In the genomic region with DNA sequence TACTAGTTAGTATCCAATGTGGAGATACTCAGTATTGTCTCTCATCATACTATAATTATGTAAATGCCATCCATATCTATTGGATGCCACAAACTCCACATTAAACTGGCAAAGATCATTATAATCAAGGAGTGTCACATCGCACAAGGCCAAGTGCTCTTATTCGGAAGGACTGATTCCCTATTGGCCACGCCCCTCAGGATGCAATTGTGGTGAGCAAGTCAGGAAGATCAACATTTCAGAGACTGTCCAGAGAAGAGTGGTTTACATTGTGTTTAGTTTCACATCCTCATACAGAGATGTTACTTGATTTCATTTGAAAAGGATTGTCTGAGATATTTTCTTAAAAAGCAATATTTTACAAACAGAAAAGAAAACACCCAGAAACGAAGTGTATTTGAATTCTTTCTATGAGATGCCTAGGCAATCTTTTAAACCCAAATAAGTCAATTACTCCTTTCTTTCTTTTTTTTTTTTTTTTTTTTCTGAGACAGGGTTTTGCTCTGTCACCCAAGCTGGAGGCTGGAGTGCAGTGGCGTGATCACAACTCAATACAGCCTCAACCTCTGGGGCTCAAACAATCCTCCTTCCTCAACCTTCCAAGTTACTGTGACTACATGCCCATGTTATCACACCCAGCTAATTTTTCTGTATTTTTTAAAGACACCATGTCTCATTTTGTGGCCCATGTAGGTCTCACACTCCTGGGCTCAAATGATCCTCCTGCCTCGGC, we compare ENCODE assay signal across 8 cellular contexts.
A peak's percentile ranks its signal among the peaks of the same experiment; 100 is the strongest.
DNase-seq lines count a peak whose midpoint lies in the region; ATAC-seq and FAIRE-seq lines count a peak whose summit lies in the region.

No MANE protein-coding gene starts in this region.

- H3K36me3 Mint-ChIP-seq in activated T-cell treated with anti-CD3 and anti-CD28 coated beads, Interleukin-2, amount 50 U/mL, for 4 hours (ENCODE audit: insufficient read depth) = no peaks in the 10 kb centered on the region

- no peaks in the 10 kb centered on the region for H3K4me1 Mint-ChIP-seq in activated T-cell treated with anti-CD3 and anti-CD28 coated beads, Interleukin-2, amount 50 U/mL, for 4 hours (ENCODE audit: low read depth)

- H3K4me3 ChIP-seq in right cardiac atrium (ENCODE audit: low read length) = no peak overlapping the region

- peak; percentile 81 for ATAC-seq in GM18498 (IDR thresholded peaks at IDR 0.05; ENCODE audit: unreplicated experiment)
- peak in 1 of 2 donors; percentile 71 for ATAC-seq in right cardiac atrium
- ATAC-seq in activated T-cell treated with anti-CD3 and anti-CD28 coated beads, Interleukin-2, amount 50 U/mL, for 4 hours = no peak

- intact Hi-C loops in right cardiac atrium (cut with DNase I) = no loop called here

- no peak overlapping the region for H3K4me3 Mint-ChIP-seq in activated T-cell treated with anti-CD3 and anti-CD28 coated beads, Interleukin-2, amount 50 U/mL, for 4 hours

- H3K9me3 Mint-ChIP-seq in activated T-cell treated with anti-CD3 and anti-CD28 coated beads, Interleukin-2, amount 50 U/mL, for 4 hours = no peaks in the 10 kb centered on the region

- no peak for FAIRE-seq in urothelium cell line (lab: Jason Lieb, UNC)

- H3K27me3 ChIP-seq in right cardiac atrium (ENCODE audit: control insufficient read depth, insufficient read depth) = no peaks in the 10 kb centered on the region

- H3K9me3 ChIP-seq in right cardiac atrium (ENCODE audit: control insufficient read depth, low read length) = no peaks in the 10 kb centered on the region

- no peaks in the 10 kb centered on the region for H3K27me3 Mint-ChIP-seq in activated T-cell treated with anti-CD3 and anti-CD28 coated beads, Interleukin-2, amount 50 U/mL, for 4 hours (ENCODE audit: low read depth)

- DNase-seq in HCEC 1CT (peak; percentile 13), NCI-H510A treated with DMSO at 0.1 percent for 48 hours (lab: John Stamatoyannopoulos, UW) (peak; percentile 24), right cardiac atrium (peak; percentile 46 to 72 (median 54)), KG1 (lab: John Stamatoyannopoulos, UW) (no peak), urothelium cell line (ENCODE audit: low spot score) (no peak)
- DNase-seq in activated T-cell treated with anti-CD3 and anti-CD28 coated beads, Interleukin-2, amount 50 U/mL, for 4 hours = no peak
- DNase-seq in activated CD4-positive, alpha-beta T cell treated with anti-CD3 and anti-CD28 coated beads for 1 hour = no peak

- 77% methylated on average over 6 of the region's 6 CpGs for WGBS in right cardiac atrium

- H3K4me1 ChIP-seq in right cardiac atrium (ENCODE audit: control insufficient read depth, insufficient read depth, low read length) = no peaks in the 10 kb centered on the region

- H3K27ac ChIP-seq in right cardiac atrium (ENCODE audit: low read length) = no peak overlapping the region

Comparison
In these comparisons a context has a peak if more than half of its experiments do, and no peak if none do; other contexts are left out.
1. DNase-seq: peak in HCEC 1CT (single experiment), NCI-H510A treated with DMSO at 0.1 percent for 48 hours (single experiment) and right cardiac atrium (3 of 3); none in KG1 (single experiment), urothelium cell line (single experiment), activated T-cell treated with anti-CD3 and anti-CD28 coated beads, Interleukin-2, amount 50 U/mL, for 4 hours (single experiment) and activated CD4-positive, alpha-beta T cell treated with anti-CD3 and anti-CD28 coated beads for 1 hour (single experiment).